In genomic region chr17:42288078-42288984, GRCh38 we compare ENCODE assay signal across 1 cellular context.
TF ChIP-seq lines count a peak whose summit lies in the region.

Gene STAT5A, plus strand, starts transcription at chr17:42288498. Its CDS starts 914 bp downstream, at chr17:42289412.

TF ChIP-seq in HepG2, 621 proteins besides CTCF, POLR2A, EP300 and RAD21 (continued from another document and continues in another):
- no peak for TF ChIP-seq ZMAT5 (CRISPR knock-in tag; IDR thresholded peaks at IDR 0.05; ENCODE audit: borderline replicate concordance, low read depth)
- TF ChIP-seq ZNF142 (CRISPR knock-in tag; IDR thresholded peaks at IDR 0.05) = peak; percentile 72; the same call in 1 of the 2 replicates
- TF ChIP-seq ZNF841 (CRISPR knock-in tag; IDR thresholded peaks at IDR 0.05; ENCODE audit: borderline replicate concordance) = 0 out of 2 replicates have a peak, but pooled peaks have one; percentile 47
- no peak for TF ChIP-seq AGO2 (optimal IDR thresholded peaks at IDR 0.05; ENCODE audit: low read depth, low read length)
- TF ChIP-seq MIXL1 (CRISPR knock-in tag; IDR thresholded peaks at IDR 0.05) = no peak
- 0 out of 4 replicates have a peak, but pooled peaks of 1 of the 2 experiments have one; percentile 30 for TF ChIP-seq ATF4 (CRISPR knock-in tag; IDR thresholded peaks at IDR 0.05)
- no peak for TF ChIP-seq ZFP36L2 (CRISPR knock-in tag; IDR thresholded peaks at IDR 0.05)
- no peak for TF ChIP-seq NCOA1 (CRISPR knock-in tag; IDR thresholded peaks at IDR 0.05)
- no peak for TF ChIP-seq RFX1 (IDR thresholded peaks at IDR 0.05)
- peak; percentile 47; the same call in 1 of the 2 replicates for TF ChIP-seq SALL1 (CRISPR knock-in tag; IDR thresholded peaks at IDR 0.05)
- no peak for TF ChIP-seq ZFP37 (CRISPR knock-in tag; IDR thresholded peaks at IDR 0.05; ENCODE audit: borderline replicate concordance)
- no peak for TF ChIP-seq ZFP91 (CRISPR knock-in tag; IDR thresholded peaks at IDR 0.05; ENCODE audit: borderline replicate concordance)
- no peak for TF ChIP-seq STAT5B (CRISPR knock-in tag; IDR thresholded peaks at IDR 0.05)
- TF ChIP-seq PHF20 (CRISPR knock-in tag; IDR thresholded peaks at IDR 0.05) = no peak
- no peak for TF ChIP-seq TOE1 (CRISPR knock-in tag; IDR thresholded peaks at IDR 0.05)
- 0 out of 2 replicates have a peak, but pooled peaks have one; percentile 22 for TF ChIP-seq PRDM15 (CRISPR knock-in tag; IDR thresholded peaks at IDR 0.05)
- no peak for TF ChIP-seq ARNT (IDR thresholded peaks at IDR 0.05)
- TF ChIP-seq HNRNPH1 (optimal IDR thresholded peaks at IDR 0.05; ENCODE audit: low read depth, low read length) = no peak
- no peak for TF ChIP-seq ZNF773 (CRISPR knock-in tag; IDR thresholded peaks at IDR 0.05; ENCODE audit: borderline replicate concordance)
- TF ChIP-seq ZNF367 (CRISPR knock-in tag; IDR thresholded peaks at IDR 0.05; ENCODE audit: borderline replicate concordance) = no peak
- 0 out of 2 replicates have a peak, but pooled peaks have one; percentile 56 for TF ChIP-seq CSRNP2 (CRISPR knock-in tag; conservative IDR thresholded peaks at IDR 0.05; ENCODE audit: low read depth)
- no peak for TF ChIP-seq ETS1 (CRISPR knock-in tag; IDR thresholded peaks at IDR 0.05)
- no peak for TF ChIP-seq EED (CRISPR knock-in tag; IDR thresholded peaks at IDR 0.05)
- no peak for TF ChIP-seq ZNF891 (CRISPR knock-in tag; IDR thresholded peaks at IDR 0.05)
- no peak for TF ChIP-seq ZIK1 (CRISPR knock-in tag; IDR thresholded peaks at IDR 0.05; ENCODE audit: borderline replicate concordance, low read depth)
- TF ChIP-seq ZNF709 (CRISPR knock-in tag; IDR thresholded peaks at IDR 0.05) = peak; percentile 2; the same call in 1 of the 2 replicates
- no peak; the same call in 1 of the 2 replicates for TF ChIP-seq ZFX (CRISPR knock-in tag; IDR thresholded peaks at IDR 0.05; ENCODE audit: low read depth)
- TF ChIP-seq CC2D1A (CRISPR knock-in tag; IDR thresholded peaks at IDR 0.05) = no peak
- peak; percentile 68; the same call in 1 of the 2 replicates for TF ChIP-seq ZNF687 (CRISPR knock-in tag; IDR thresholded peaks at IDR 0.05)
- no peak for TF ChIP-seq NKX3-1 (CRISPR knock-in tag; IDR thresholded peaks at IDR 0.05)
- no peak for TF ChIP-seq RFX3 (CRISPR knock-in tag; IDR thresholded peaks at IDR 0.05)
- no peak; the same call in 1 of the 2 replicates for TF ChIP-seq DNMT1 (CRISPR knock-in tag; IDR thresholded peaks at IDR 0.05)
- TF ChIP-seq NCOR1 (IDR thresholded peaks at IDR 0.05; ENCODE audit: borderline replicate concordance, low read length) = no peak
- no peak for TF ChIP-seq KMT2B (CRISPR knock-in tag; IDR thresholded peaks at IDR 0.05)
- TF ChIP-seq TMF1 (CRISPR knock-in tag; IDR thresholded peaks at IDR 0.05; ENCODE audit: low read depth) = 0 out of 2 replicates have a peak, but pooled peaks have one; percentile 66
- no peak for TF ChIP-seq E2F2 (CRISPR knock-in tag; IDR thresholded peaks at IDR 0.05; ENCODE audit: borderline replicate concordance)
- TF ChIP-seq PCBP1 (IDR thresholded peaks at IDR 0.05; ENCODE audit: borderline replicate concordance, low read depth, low read length) = no peak
- no peak for TF ChIP-seq ZNF17 (CRISPR knock-in tag; IDR thresholded peaks at IDR 0.05)
- peak; percentile 81 for TF ChIP-seq REL (CRISPR knock-in tag; conservative IDR thresholded peaks at IDR 0.05)
- peak; percentile 14; the same call in 1 of the 2 replicates for TF ChIP-seq SRY (CRISPR knock-in tag; IDR thresholded peaks at IDR 0.05)
- 0 out of 2 replicates have a peak, but pooled peaks have one; percentile 34 for TF ChIP-seq ZNF788 (CRISPR knock-in tag; IDR thresholded peaks at IDR 0.05; ENCODE audit: borderline replicate concordance)
